12 cellular contexts compared by ENCODE assay signal in genomic region chr6:154232013-154232920, GRCh38.
DNase-seq lines count a peak whose midpoint lies in the region; ATAC-seq and TF ChIP-seq lines count a peak whose summit lies in the region.
"Had no signal": no experiment of that assay in that cellular context is flagged by ENCODE, and none has a peak within 500 bp of the region (broad histone marks: within the 10 kb centered on the region; RNA-seq: fewer than 3 reads in every experiment).

No MANE protein-coding gene starts in this region.

- H3K36me3 ChIP-seq in ovary: no peaks in the 10 kb centered on the region
- H3K36me3 ChIP-seq: HAP-1 had no signal

- no peak for TF ChIP-seq EP300 in ovary (IDR thresholded peaks at IDR 0.05)

- intact Hi-C loops in activated CD8-positive, alpha-beta T cell treated with anti-CD3 and anti-CD28 coated beads for 36 hours (cut with micrococcal nuclease): loop anchor here (2.0 kb wide), 1 partner anchor 15 kb away; no protein-coding TSS in a partner anchor
- intact Hi-C loops in Right ventricle myocardium superior (cut with DNase I) (no loop called here), ovary (cut with DNase I) (no loop called here)

- H3K27me3 ChIP-seq in ovary: no peaks in the 10 kb centered on the region

- peak overlapping the region; percentile 89 for H3K27ac Mint-ChIP-seq in activated naive CD4-positive, alpha-beta T cell treated with anti-CD3 and anti-CD28 coated beads, Interleukin-2, amount 50 U/mL, for 24 hours
- H3K27ac Mint-ChIP-seq in activated CD8-positive, alpha-beta T cell treated with anti-CD3 and anti-CD28 coated beads for 36 hours: peak overlapping the region; percentile 85
- H3K27ac Mint-ChIP-seq: nephron progenitor cell had no signal

- no peaks in the 10 kb centered on the region for H3K9me3 ChIP-seq in ovary
- H3K9me3 ChIP-seq: HAP-1 had no signal

- POLR2A ChIA-PET in activated CD8-positive, alpha-beta T cell treated with anti-CD3 and anti-CD28 coated beads for 36 hours (lab: Charles Lee): interaction anchor here (1.0 to 6.8 kb wide), 6 partner anchors 11 to 67 kb away, joined by 3 to 60 read pairs (median 7); no protein-coding TSS in a partner anchor

- H3K4me3 Mint-ChIP-seq in activated naive CD4-positive, alpha-beta T cell treated with anti-CD3 and anti-CD28 coated beads, Interleukin-2, amount 50 U/mL, for 24 hours: peak overlapping the region; percentile 83
- peak overlapping the region; percentile 64 for H3K4me3 Mint-ChIP-seq in activated CD8-positive, alpha-beta T cell treated with anti-CD3 and anti-CD28 coated beads for 36 hours
- H3K4me3 Mint-ChIP-seq: nephron progenitor cell had no signal

- H3K4me1 Mint-ChIP-seq in activated naive CD4-positive, alpha-beta T cell treated with anti-CD3 and anti-CD28 coated beads, Interleukin-2, amount 50 U/mL, for 24 hours: peaks cover 89% of the 10 kb centered on the region
- H3K4me1 Mint-ChIP-seq in activated CD8-positive, alpha-beta T cell treated with anti-CD3 and anti-CD28 coated beads for 36 hours (ENCODE audit: low read depth): peaks cover 82% of the 10 kb centered on the region

- CTCF ChIA-PET in activated CD8-positive, alpha-beta T cell treated with anti-CD3 and anti-CD28 coated beads for 36 hours (lab: Charles Lee): interaction anchor here (0.8 to 2.7 kb wide), 8 partner anchors 9 to 82 kb away, joined by 3 to 18 read pairs (median 6); no protein-coding TSS in a partner anchor

- 68 to 78% (median 74%) methylated on average over 7 of the region's 7 CpGs for WGBS in ovary, 3 donors

- no peaks in the 10 kb centered on the region for H3K27me3 Mint-ChIP-seq in activated naive CD4-positive, alpha-beta T cell treated with anti-CD3 and anti-CD28 coated beads, Interleukin-2, amount 50 U/mL, for 24 hours
- H3K27me3 Mint-ChIP-seq in activated CD8-positive, alpha-beta T cell treated with anti-CD3 and anti-CD28 coated beads for 36 hours: no peaks in the 10 kb centered on the region

- peaks cover 18% of the 10 kb centered on the region for H3K36me3 Mint-ChIP-seq in activated naive CD4-positive, alpha-beta T cell treated with anti-CD3 and anti-CD28 coated beads, Interleukin-2, amount 50 U/mL, for 24 hours
- H3K36me3 Mint-ChIP-seq in activated CD8-positive, alpha-beta T cell treated with anti-CD3 and anti-CD28 coated beads for 36 hours (ENCODE audit: low read depth): peaks cover 24% of the 10 kb centered on the region

- H3K4me1 ChIP-seq in ovary (ENCODE audit: insufficient read depth): no peaks in the 10 kb centered on the region

- no peak for TF ChIP-seq POLR2A in ovary (IDR thresholded peaks at IDR 0.05)

- DNase-seq in activated naive CD4-positive, alpha-beta T cell treated with Interleukin-2 at 50 U/mL for 16 hours: no peak
- no peak for DNase-seq in activated CD8-positive, alpha-beta T cell treated with anti-CD3 and anti-CD28 coated beads for 36 hours
- DNase-seq in fibroblast of mammary gland (ENCODE audit: low read depth) (peak; percentile 12), stromal cell of bone marrow (ENCODE audit: low read depth) (peak; percentile 31), occipital lobe (lab: John Stamatoyannopoulos, UW) (no peak), Right ventricle myocardium superior (no peak), ovary (no peak)
- DNase-seq: nephron progenitor cell; stimulated activated CD4-positive, alpha-beta T cell treated with anti-CD3 and anti-CD28 coated beads, Interleukin-12 subunit alpha, Interleukin-12 subunit beta, amount 100 ng/mL, for 4 hours; T1000 had no signal

- H3K4me3 ChIP-seq in fibroblast of mammary gland (ENCODE audit: control insufficient read depth, low read depth, low read length) (no peak overlapping the region), ovary (no peak overlapping the region)
- H3K4me3 ChIP-seq: HAP-1 had no signal

- no peak for TF ChIP-seq CTCF in activated CD8-positive, alpha-beta T cell treated with anti-CD3 and anti-CD28 coated beads for 36 hours (IDR thresholded peaks at IDR 0.05)
- TF ChIP-seq CTCF in fibroblast of mammary gland (conservative IDR thresholded peaks at IDR 0.05; ENCODE audit: control insufficient read depth, insufficient read depth, low read depth, low read length) (no peak), ovary (IDR thresholded peaks at IDR 0.05) (no peak)

- H3K27ac ChIP-seq in ovary: no peak overlapping the region

- peak; percentile 66 for ATAC-seq in activated CD8-positive, alpha-beta T cell treated with anti-CD3 and anti-CD28 coated beads for 36 hours
- no peak for ATAC-seq in Right ventricle myocardium superior (ENCODE audit: poor library complexity)

- H3K9me3 Mint-ChIP-seq in activated naive CD4-positive, alpha-beta T cell treated with anti-CD3 and anti-CD28 coated beads, Interleukin-2, amount 50 U/mL, for 24 hours: no peaks in the 10 kb centered on the region
- no peaks in the 10 kb centered on the region for H3K9me3 Mint-ChIP-seq in activated CD8-positive, alpha-beta T cell treated with anti-CD3 and anti-CD28 coated beads for 36 hours
- H3K9me3 Mint-ChIP-seq: nephron progenitor cell had no signal

Comparison
In these comparisons a context has a peak if more than half of its experiments do, and no peak if none do; other contexts are left out.
1. DNase-seq: peak in fibroblast of mammary gland (single experiment) and stromal cell of bone marrow (single experiment); none in activated naive CD4-positive, alpha-beta T cell treated with Interleukin-2 at 50 U/mL for 16 hours (single experiment), activated CD8-positive, alpha-beta T cell treated with anti-CD3 and anti-CD28 coated beads for 36 hours (single experiment), occipital lobe (single experiment), Right ventricle myocardium superior (single experiment) and ovary (0 of 5).